ENCODE assay signal across 12 cellular contexts in the genomic region with DNA sequence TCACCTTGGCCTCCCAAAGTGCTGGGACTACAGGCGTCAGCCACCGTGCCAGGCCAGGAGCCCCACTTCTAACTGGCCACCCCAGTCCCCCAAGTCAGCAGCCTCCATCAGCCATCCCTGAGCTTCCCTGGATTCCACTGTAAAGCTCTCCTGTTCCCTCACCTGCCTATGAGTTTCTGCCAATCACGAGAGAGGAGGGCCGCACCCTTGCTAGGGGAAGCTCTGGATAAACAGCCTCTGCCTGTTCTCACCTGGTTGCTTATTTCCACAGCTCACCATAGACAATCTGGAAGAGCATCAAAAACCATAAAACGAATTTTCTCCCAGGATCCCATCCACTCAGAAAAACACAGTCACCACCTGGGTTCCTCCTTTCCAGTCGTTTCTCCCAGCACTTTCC. TPM values are rescaled to one million over a fixed set of nuclear protein-coding genes. Genes with fewer than 3 reads are reported as not detected.
DNase-seq lines count a peak whose midpoint lies in the region; ATAC-seq and TF ChIP-seq lines count a peak whose summit lies in the region.
"Had no signal": no experiment of that assay in that cellular context is flagged by ENCODE, and none has a peak within 500 bp of the region (broad histone marks: within the 10 kb centered on the region; RNA-seq: fewer than 3 reads in every experiment).

No MANE protein-coding gene starts in this region.

- H3K36me3 ChIP-seq in CD4-positive, CD25-positive, alpha-beta regulatory T cell (ENCODE audit: control insufficient read depth, insufficient read depth, low read length), result peaks cover 9% of the 10 kb centered on the region

- CTCF ChIA-PET in activated CD8-positive, alpha-beta T cell treated with anti-CD3 and anti-CD28 coated beads, Interleukin-2, amount 10 ng/mL, durations not matched to agents 7 days and 5 days (lab: Charles Lee), result interaction anchor here (1.6 kb wide), 2 partner anchors 30 to 72 kb away, joined by 3 to 6 read pairs; no protein-coding TSS in a partner anchor

- peak overlapping the region; percentile 66 for H3K27ac ChIP-seq in CD4-positive, CD25-positive, alpha-beta regulatory T cell (ENCODE audit: insufficient read depth, low read length, poor library complexity, severe bottlenecking)
- H3K27ac ChIP-seq: neutrophil had no signal

- ATAC-seq in CD4-positive, CD25-positive, alpha-beta regulatory T cell (ENCODE audit: low read depth in 2 of 2), result no peak
- no peak for ATAC-seq in activated CD8-positive, alpha-beta T cell treated with anti-CD3 and anti-CD28 coated beads, Interleukin-2, amount 10 ng/mL, durations not matched to agents 7 days and 5 days
- no peak for ATAC-seq in naive thymus-derived CD8-positive, alpha-beta T cell

- H3K27ac Mint-ChIP-seq in CD4-positive, CD25-positive, alpha-beta regulatory T cell, result peak overlapping the region; percentile 40 to 87 (median 87)
- H3K27ac Mint-ChIP-seq in activated CD8-positive, alpha-beta T cell treated with anti-CD3 and anti-CD28 coated beads, Interleukin-2, amount 10 ng/mL, durations not matched to agents 7 days and 5 days, result peak overlapping the region; percentile 64
- peak overlapping the region in 8 of 10 donors; percentile 47 to 81 (median 69) for H3K27ac Mint-ChIP-seq in naive thymus-derived CD8-positive, alpha-beta T cell

- H3K4me1 ChIP-seq in CD4-positive, CD25-positive, alpha-beta regulatory T cell (ENCODE audit: control insufficient read depth, insufficient read depth, low read length, poor library complexity, severe bottlenecking), result peaks cover 63% of the 10 kb centered on the region

- DNase-seq in CD4-positive, CD25-positive, alpha-beta regulatory T cell, result no peak
- DNase-seq in GM12864 (ENCODE audit: low read depth) (no peak), occipital lobe (lab: John Stamatoyannopoulos, UW) (no peak), cortex of kidney (lab: John Stamatoyannopoulos, UW) (no peak), glomerular visceral epithelial cell (ENCODE audit: extremely low spot score) (no peak)
- no peak for DNase-seq in activated CD8-positive, alpha-beta T cell treated with anti-CD3 and anti-CD28 coated beads, Interleukin-2, amount 10 ng/mL, durations not matched to agents 7 days and 5 days
- DNase-seq in naive thymus-derived CD8-positive, alpha-beta T cell, result no peak
- DNase-seq: activated CD4-positive, CD25-positive, alpha-beta regulatory T cell treated with anti-CD3 and anti-CD28 coated beads, Interleukin-2, amount 50 U/mL, for 72 hours; DMS53; Right ventricle myocardium superior had no signal

- H3K4me3 ChIP-seq in CD4-positive, CD25-positive, alpha-beta regulatory T cell (ENCODE audit: low read depth, low read length), result peak overlapping the region; percentile 26
- peak overlapping the region; percentile 18; the same call in 1 of the 2 replicates for H3K4me3 ChIP-seq in GM12864 (ENCODE audit: low read depth, low read length)

- peak overlapping the region; percentile 39 to 83 (median 66) for H3K4me3 Mint-ChIP-seq in CD4-positive, CD25-positive, alpha-beta regulatory T cell
- H3K4me3 Mint-ChIP-seq in activated CD8-positive, alpha-beta T cell treated with anti-CD3 and anti-CD28 coated beads, Interleukin-2, amount 10 ng/mL, durations not matched to agents 7 days and 5 days, result peak overlapping the region; percentile 16
- peak overlapping the region in 1 of 10 donors; percentile 59 for H3K4me3 Mint-ChIP-seq in naive thymus-derived CD8-positive, alpha-beta T cell

- peaks cover 13% of the 10 kb centered on the region for H3K36me3 Mint-ChIP-seq in CD4-positive, CD25-positive, alpha-beta regulatory T cell
- peaks cover 66% of the 10 kb centered on the region for H3K36me3 Mint-ChIP-seq in activated CD8-positive, alpha-beta T cell treated with anti-CD3 and anti-CD28 coated beads, Interleukin-2, amount 10 ng/mL, durations not matched to agents 7 days and 5 days (ENCODE audit: low read depth)
- peaks cover 0 to 20% (median 3%) of the 10 kb centered on the region in 3 donors for H3K36me3 Mint-ChIP-seq in naive thymus-derived CD8-positive, alpha-beta T cell

- no peaks in the 10 kb centered on the region for H3K9me3 ChIP-seq in CD4-positive, CD25-positive, alpha-beta regulatory T cell (ENCODE audit: control insufficient read depth in 2 of 2, low read length in 2 of 2)
- H3K9me3 ChIP-seq: neutrophil had no signal

- no peak for TF ChIP-seq CTCF in GM12864 (IDR thresholded peaks at IDR 0.05; ENCODE audit: low read depth, low read length, missing control alignments)

- no peaks in the 10 kb centered on the region for H3K27me3 ChIP-seq in CD4-positive, CD25-positive, alpha-beta regulatory T cell (ENCODE audit: control insufficient read depth, insufficient read depth, low read length)
- H3K27me3 ChIP-seq: neutrophil had no signal

- H3K27me3 Mint-ChIP-seq in CD4-positive, CD25-positive, alpha-beta regulatory T cell, result no peaks in the 10 kb centered on the region
- no peaks in the 10 kb centered on the region for H3K27me3 Mint-ChIP-seq in activated CD8-positive, alpha-beta T cell treated with anti-CD3 and anti-CD28 coated beads, Interleukin-2, amount 10 ng/mL, durations not matched to agents 7 days and 5 days (ENCODE audit: low read depth)
- H3K27me3 Mint-ChIP-seq in naive thymus-derived CD8-positive, alpha-beta T cell, result no peaks in the 10 kb centered on the region

- peaks cover 20 to 82% (median 54%) of the 10 kb centered on the region in 4 donors for H3K4me1 Mint-ChIP-seq in CD4-positive, CD25-positive, alpha-beta regulatory T cell
- peaks cover 64% of the 10 kb centered on the region for H3K4me1 Mint-ChIP-seq in activated CD8-positive, alpha-beta T cell treated with anti-CD3 and anti-CD28 coated beads, Interleukin-2, amount 10 ng/mL, durations not matched to agents 7 days and 5 days (ENCODE audit: low read depth)
- peaks cover 25 to 71% (median 63%) of the 10 kb centered on the region in 4 donors for H3K4me1 Mint-ChIP-seq in naive thymus-derived CD8-positive, alpha-beta T cell

- peaks cover 0 to 1% (median 0%) of the 10 kb centered on the region in 7 donors for H3K9me3 Mint-ChIP-seq in CD4-positive, CD25-positive, alpha-beta regulatory T cell
- H3K9me3 Mint-ChIP-seq in activated CD8-positive, alpha-beta T cell treated with anti-CD3 and anti-CD28 coated beads, Interleukin-2, amount 10 ng/mL, durations not matched to agents 7 days and 5 days (ENCODE audit: insufficient read depth), result no peaks in the 10 kb centered on the region
- no peaks in the 10 kb centered on the region for H3K9me3 Mint-ChIP-seq in naive thymus-derived CD8-positive, alpha-beta T cell

- POLR2A ChIA-PET in activated CD8-positive, alpha-beta T cell treated with anti-CD3 and anti-CD28 coated beads, Interleukin-2, amount 10 ng/mL, durations not matched to agents 7 days and 5 days (lab: Charles Lee), result interaction anchor here (1.0 kb wide), 1 partner anchor 19 kb away, joined by 3 read pairs; no protein-coding TSS in a partner anchor
- POLR2A ChIA-PET in naive thymus-derived CD8-positive, alpha-beta T cell (lab: Charles Lee), result interaction anchor here (1.1 kb wide), 1 partner anchor 31 kb away, joined by 3 read pairs; the partner anchor contains the start of gene CLBA1

RNA-seq across cellular contexts. Expression of gene CDCA4, which starts 5.0 kb away (rescaled TPM):
- total RNA-seq in CD4-positive, CD25-positive, alpha-beta regulatory T cell, result 16.5 TPM
- 10 to 100 TPM; 12.8 to 16.7 (median 14.9) TPM for polyA plus RNA-seq in CD4-positive, CD25-positive, alpha-beta regulatory T cell
- total RNA-seq in activated CD8-positive, alpha-beta T cell treated with anti-CD3 and anti-CD28 coated beads, Interleukin-2, amount 10 ng/mL, durations not matched to agents 7 days and 5 days, result 10 to 100 TPM; 59.9 to 62.3 TPM
- total RNA-seq in naive thymus-derived CD8-positive, alpha-beta T cell, result 10 to 100 TPM; 11.0 to 12.4 TPM
- polyA plus RNA-seq in naive thymus-derived CD8-positive, alpha-beta T cell, result 10 to 100 TPM in 2 of 3 donors, 1 to 10 TPM in 1; 8.2 to 12.0 (median 11.3) TPM
- total RNA-seq in occipital lobe, result 11.1 TPM

RNA-seq across cellular contexts. Expression of gene CLBA1, which starts 30.3 kb away (rescaled TPM):
- total RNA-seq in CD4-positive, CD25-positive, alpha-beta regulatory T cell, result 0.89 TPM
- 1 to 10 TPM in 1 of 4 donors, under 1 TPM in 2, not detected in 1; 0.32 to 1.1 (median 0.95) TPM for polyA plus RNA-seq in CD4-positive, CD25-positive, alpha-beta regulatory T cell
- under 1 TPM; 0.55 to 0.95 TPM for total RNA-seq in activated CD8-positive, alpha-beta T cell treated with anti-CD3 and anti-CD28 coated beads, Interleukin-2, amount 10 ng/mL, durations not matched to agents 7 days and 5 days
- total RNA-seq in naive thymus-derived CD8-positive, alpha-beta T cell, result 1 to 10 TPM; 2.0 to 2.4 TPM
- 1 to 10 TPM in 2 of 3 donors, under 1 TPM in 1; 0.67 to 2.3 (median 1.2) TPM for polyA plus RNA-seq in naive thymus-derived CD8-positive, alpha-beta T cell
- total RNA-seq in occipital lobe, result 10.1 TPM

RNA-seq across cellular contexts. Expression of gene AHNAK2, which starts 37.7 kb away (rescaled TPM):
- not detected for total RNA-seq in CD4-positive, CD25-positive, alpha-beta regulatory T cell
- not detected for polyA plus RNA-seq in CD4-positive, CD25-positive, alpha-beta regulatory T cell
- not detected for total RNA-seq in activated CD8-positive, alpha-beta T cell treated with anti-CD3 and anti-CD28 coated beads, Interleukin-2, amount 10 ng/mL, durations not matched to agents 7 days and 5 days
- not detected for total RNA-seq in naive thymus-derived CD8-positive, alpha-beta T cell
- polyA plus RNA-seq in naive thymus-derived CD8-positive, alpha-beta T cell, result not detected
- 20.6 TPM for total RNA-seq in occipital lobe

RNA-seq across cellular contexts. Expression of gene GPR132, which starts 49.3 kb away (rescaled TPM):
- 94.5 TPM for total RNA-seq in CD4-positive, CD25-positive, alpha-beta regulatory T cell
- 10 to 100 TPM in 3 of 4 donors, 1 to 10 TPM in 1; 8.8 to 17.5 (median 14.6) TPM for polyA plus RNA-seq in CD4-positive, CD25-positive, alpha-beta regulatory T cell
- 10 to 100 TPM; 35.7 to 40.4 TPM for total RNA-seq in activated CD8-positive, alpha-beta T cell treated with anti-CD3 and anti-CD28 coated beads, Interleukin-2, amount 10 ng/mL, durations not matched to agents 7 days and 5 days
- 10 to 100 TPM; 36.3 to 41.4 TPM for total RNA-seq in naive thymus-derived CD8-positive, alpha-beta T cell
- 10 to 100 TPM in 1 of 3 donors, 1 to 10 TPM in 2; 9.4 to 37.2 (median 9.7) TPM for polyA plus RNA-seq in naive thymus-derived CD8-positive, alpha-beta T cell
- 0.94 TPM for total RNA-seq in occipital lobe
- total RNA-seq: M059J had no signal

Comparison
In these comparisons a context has a peak if more than half of its experiments do, and no peak if none do; other contexts are left out.
1. RNA of gene AHNAK2, which starts 37.7 kb away (total RNA-seq): 20.6 TPM in occipital lobe (single experiment); not detected in CD4-positive, CD25-positive, alpha-beta regulatory T cell (single experiment), not detected in activated CD8-positive, alpha-beta T cell treated with anti-CD3 and anti-CD28 coated beads, Interleukin-2, amount 10 ng/mL, durations not matched to agents 7 days and 5 days and not detected in naive thymus-derived CD8-positive, alpha-beta T cell; every median in the first group is over 10 times any median in the second.
2. Peak in every context shown above with its lines, with median percentiles within 50 percentile points of each other: H3K27ac Mint-ChIP-seq.